In the genomic region with DNA sequence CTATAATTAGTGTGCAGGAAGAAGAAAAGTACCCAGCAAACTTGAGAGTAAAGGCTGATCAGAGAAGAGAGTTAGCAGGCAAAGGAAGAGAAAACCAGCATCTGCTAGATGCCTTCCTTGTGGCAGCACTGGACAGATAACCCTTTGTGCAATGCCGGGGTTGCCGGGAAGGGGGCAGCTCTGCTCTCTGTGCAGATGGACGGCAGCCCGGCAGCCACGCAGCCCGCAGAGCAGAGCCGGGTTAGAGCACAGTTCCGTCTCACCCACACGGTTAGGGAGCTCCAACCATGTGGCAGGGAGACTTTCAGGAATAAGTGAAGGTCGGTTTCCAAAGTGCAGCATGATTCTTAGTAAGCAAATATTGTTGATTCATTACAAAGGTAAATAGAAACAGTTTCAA, we compare ENCODE assay signal across 9 cellular contexts.
DNase-seq lines count a peak whose midpoint lies in the region; ATAC-seq lines count a peak whose summit lies in the region.
"Had no signal": no experiment of that assay in that cellular context is flagged by ENCODE, and none has a peak within 500 bp of the region (broad histone marks: within the 10 kb centered on the region; RNA-seq: fewer than 3 reads in every experiment).

No MANE protein-coding gene starts in this region.

- H3K27ac Mint-ChIP-seq in activated naive CD4-positive, alpha-beta T cell treated with anti-CD3 and anti-CD28 coated beads, Interleukin-2, amount 10 ng/mL, durations not matched to agents 7 days and 5 days: no peak overlapping the region
- H3K27ac Mint-ChIP-seq in activated naive CD8-positive, alpha-beta T cell treated with anti-CD3 and anti-CD28 coated beads, Interleukin-2, amount 50 U/mL, for 24 hours: no peak overlapping the region
- H3K27ac Mint-ChIP-seq: activated naive CD8-positive, alpha-beta T cell had no signal

- peaks cover 10% of the 10 kb centered on the region for H3K27me3 Mint-ChIP-seq in activated naive CD4-positive, alpha-beta T cell treated with anti-CD3 and anti-CD28 coated beads, Interleukin-2, amount 10 ng/mL, durations not matched to agents 7 days and 5 days
- no peaks in the 10 kb centered on the region for H3K27me3 Mint-ChIP-seq in activated naive CD8-positive, alpha-beta T cell treated with anti-CD3 and anti-CD28 coated beads, Interleukin-2, amount 50 U/mL, for 24 hours

- ATAC-seq in activated naive CD8-positive, alpha-beta T cell treated with anti-CD3 and anti-CD28 coated beads, Interleukin-2, amount 50 U/mL, for 24 hours: peak; percentile 65
- ATAC-seq in HG03280 (IDR thresholded peaks at IDR 0.05; ENCODE audit: unreplicated experiment): no peak
- no peak for ATAC-seq in HG03039 (IDR thresholded peaks at IDR 0.05; ENCODE audit: unreplicated experiment)

- peak; percentile 46 for DNase-seq in activated naive CD4-positive, alpha-beta T cell treated with anti-CD3 and anti-CD28 coated beads, Interleukin-2, amount 10 ng/mL, durations not matched to agents 7 days and 5 days
- no peak for DNase-seq in activated naive CD4-positive, alpha-beta T cell (lab: John Stamatoyannopoulos, UW)
- peak; percentile 5 for DNase-seq in LHCN-M2 (ENCODE audit: low read depth)
- peak; percentile 25 for DNase-seq in activated naive CD8-positive, alpha-beta T cell treated with anti-CD3 and anti-CD28 coated beads, Interleukin-2, amount 50 U/mL, for 24 hours
- peak; percentile 82 for DNase-seq in iPS-NIHi7 (ENCODE audit: extremely low spot score)
- peak in 38 of 49 donors; percentile 9 to 75 (median 54) for DNase-seq in substantia nigra (lab: John Stamatoyannopoulos, UW)

- no peaks in the 10 kb centered on the region for H3K36me3 Mint-ChIP-seq in activated naive CD4-positive, alpha-beta T cell treated with anti-CD3 and anti-CD28 coated beads, Interleukin-2, amount 10 ng/mL, durations not matched to agents 7 days and 5 days
- H3K36me3 Mint-ChIP-seq in activated naive CD8-positive, alpha-beta T cell treated with anti-CD3 and anti-CD28 coated beads, Interleukin-2, amount 50 U/mL, for 24 hours (ENCODE audit: low read depth): no peaks in the 10 kb centered on the region

- H3K4me1 Mint-ChIP-seq in activated naive CD4-positive, alpha-beta T cell treated with anti-CD3 and anti-CD28 coated beads, Interleukin-2, amount 10 ng/mL, durations not matched to agents 7 days and 5 days: no peaks in the 10 kb centered on the region
- no peaks in the 10 kb centered on the region for H3K4me1 Mint-ChIP-seq in activated naive CD8-positive, alpha-beta T cell treated with anti-CD3 and anti-CD28 coated beads, Interleukin-2, amount 50 U/mL, for 24 hours

- CTCF ChIA-PET in activated naive CD4-positive, alpha-beta T cell treated with anti-CD3 and anti-CD28 coated beads, Interleukin-2, amount 10 ng/mL, durations not matched to agents 7 days and 5 days (lab: Charles Lee): no interaction called here

- no peak overlapping the region for H3K27ac ChIP-seq in substantia nigra (ENCODE audit: low read depth, low read length, poor library complexity, severe bottlenecking)

- H3K9me3 Mint-ChIP-seq in activated naive CD4-positive, alpha-beta T cell treated with anti-CD3 and anti-CD28 coated beads, Interleukin-2, amount 10 ng/mL, durations not matched to agents 7 days and 5 days: peaks cover 4% of the 10 kb centered on the region
- H3K9me3 Mint-ChIP-seq in activated naive CD8-positive, alpha-beta T cell treated with anti-CD3 and anti-CD28 coated beads, Interleukin-2, amount 50 U/mL, for 24 hours: peaks cover 8% of the 10 kb centered on the region

- H3K4me3 Mint-ChIP-seq in activated naive CD4-positive, alpha-beta T cell treated with anti-CD3 and anti-CD28 coated beads, Interleukin-2, amount 10 ng/mL, durations not matched to agents 7 days and 5 days: no peak overlapping the region
- H3K4me3 Mint-ChIP-seq in activated naive CD8-positive, alpha-beta T cell treated with anti-CD3 and anti-CD28 coated beads, Interleukin-2, amount 50 U/mL, for 24 hours: no peak overlapping the region
- H3K4me3 Mint-ChIP-seq: activated naive CD8-positive, alpha-beta T cell had no signal

Comparison
In these comparisons a context has a peak if more than half of its experiments do, and no peak if none do; other contexts are left out.
1. DNase-seq: peak in activated naive CD4-positive, alpha-beta T cell treated with anti-CD3 and anti-CD28 coated beads, Interleukin-2, amount 10 ng/mL, durations not matched to agents 7 days and 5 days (single experiment), LHCN-M2 (single experiment), activated naive CD8-positive, alpha-beta T cell treated with anti-CD3 and anti-CD28 coated beads, Interleukin-2, amount 50 U/mL, for 24 hours (single experiment), iPS-NIHi7 (single experiment) and substantia nigra (38 of 49); none in activated naive CD4-positive, alpha-beta T cell (0 of 4).